25 cellular contexts compared by ENCODE assay signal in genomic region chr5:38008198-38008597, GRCh38.
DNase-seq lines count a peak whose midpoint lies in the region; ATAC-seq and TF ChIP-seq lines count a peak whose summit lies in the region.
"Had no signal": no experiment of that assay in that cellular context is flagged by ENCODE, and none has a peak within 500 bp of the region (broad histone marks: within the 10 kb centered on the region; RNA-seq: fewer than 3 reads in every experiment).

No MANE protein-coding gene starts in this region.

- H3K4me3 ChIP-seq in choroid plexus epithelial cell (ENCODE audit: low read depth, low read length), result no peak overlapping the region
- H3K4me3 ChIP-seq: esophagus squamous epithelium, gastroesophageal sphincter, right lobe of liver had no signal

- DNase-seq in NCI-H1436 (lab: John Stamatoyannopoulos, UW) (peak; percentile 35), NCI-H1436 treated with DMSO at 0.1 percent for 48 hours (lab: John Stamatoyannopoulos, UW) (no peak), NCI-H1105 treated with DMSO at 0.1 percent for 48 hours (lab: John Stamatoyannopoulos, UW) (peak; percentile 79), NCI-H2171 treated with DMSO at 0.1 percent for 48 hours (lab: John Stamatoyannopoulos, UW) (peak; percentile 97), choroid plexus epithelial cell (ENCODE audit: low read depth) (peak; percentile 2), NOMO-1 treated with dmso at 0.1 percent for 144 hours (lab: John Stamatoyannopoulos, UW; ENCODE audit: unreplicated experiment) (no peak)
- DNase-seq: activated CD4-positive, alpha-beta T cell treated with anti-CD3 and anti-CD28 coated beads for 36 hours; activated CD8-positive, alpha-beta memory T cell treated with anti-CD3 and anti-CD28 coated beads for 24 hours; activated naive CD4-positive, alpha-beta T cell treated with anti-CD3 and anti-CD28 coated beads, Interleukin-2, amount 10 ng/mL, durations not matched to agents 7 days and 5 days; activated T-cell treated with anti-CD3 and anti-CD28 coated beads, Interleukin-2, amount 50 U/mL, for 72 hours; AML-193; cortex of kidney; endodermal cell; esophagus squamous epithelium; hypothalamus; KBM-7; NCI-H446 treated with DMSO at 0.1 percent for 48 hours; posterior cingulate gyrus; right lobe of liver; stimulated activated CD4-positive, alpha-beta T cell treated with anti-CD3 and anti-CD28 coated beads, Interleukin-15, amount 100 ng/mL, for 24 hours; stimulated activated CD8-positive, alpha-beta memory T cell treated with anti-CD3 and anti-CD28 coated beads, Interleukin-4, amount 100 ng/mL, for 48 hours; trophoblast cell had no signal

- no peak for TF ChIP-seq CTCF in choroid plexus epithelial cell (conservative IDR thresholded peaks at IDR 0.05; ENCODE audit: low read depth, low read length)

- ATAC-seq in HG02938 (IDR thresholded peaks at IDR 0.05; ENCODE audit: unreplicated experiment) (no peak), HG02642 (IDR thresholded peaks at IDR 0.05; ENCODE audit: poor library complexity, unreplicated experiment) (no peak)
- ATAC-seq: activated CD4-positive, alpha-beta T cell treated with anti-CD3 and anti-CD28 coated beads for 36 hours; activated T-cell treated with anti-CD3 and anti-CD28 coated beads, Interleukin-2, amount 50 U/mL, for 72 hours; gastroesophageal sphincter; right lobe of liver had no signal

Comparison
In these comparisons a context has a peak if more than half of its experiments do, and no peak if none do; other contexts are left out.
1. DNase-seq: peak in NCI-H1436 (single experiment), NCI-H1105 treated with DMSO at 0.1 percent for 48 hours (single experiment), NCI-H2171 treated with DMSO at 0.1 percent for 48 hours (single experiment) and choroid plexus epithelial cell (single experiment); none in NCI-H1436 treated with DMSO at 0.1 percent for 48 hours (single experiment) and NOMO-1 treated with dmso at 0.1 percent for 144 hours (single experiment).